Comparison of ENCODE assay signal across 27 cellular contexts in the genomic region with DNA sequence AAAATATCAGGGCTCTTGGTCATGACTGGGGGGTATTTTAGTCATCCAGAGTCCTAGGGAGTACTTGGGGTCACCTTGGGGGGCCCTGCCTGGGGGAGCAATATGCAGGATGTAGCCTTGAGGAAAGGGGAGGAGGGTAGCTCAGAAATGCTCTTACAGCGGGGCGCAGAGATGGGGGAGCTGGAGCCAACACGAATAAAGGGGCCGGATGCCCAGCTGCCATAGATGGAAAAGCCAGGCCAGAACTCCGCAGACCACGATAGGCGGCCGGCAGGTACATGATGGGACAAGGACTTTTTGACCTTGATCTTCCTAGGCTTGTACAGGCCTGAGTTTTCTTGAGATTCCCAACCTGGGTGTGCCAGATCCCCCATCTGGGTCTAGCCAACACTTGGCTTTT. TPM values are rescaled to one million over a fixed set of nuclear protein-coding genes. Genes with fewer than 3 reads are reported as not detected.
"Had no signal": no experiment of that assay in that cellular context is flagged by ENCODE, and none has a peak within 500 bp of the region (broad histone marks: within the 10 kb centered on the region; RNA-seq: fewer than 3 reads in every experiment).

No MANE protein-coding gene starts in this region.

- H3K9me3 ChIP-seq: lower lobe of right lung, neutrophil, right atrium auricular region, testis, thyroid gland, transverse colon had no signal

- H3K9ac ChIP-seq: parathyroid adenoma had no signal

- H3K4me2 ChIP-seq: hepatocyte, smooth muscle cell had no signal

- H3K27ac ChIP-seq: heart right ventricle, hepatocyte, lower lobe of right lung, neutrophil, parathyroid adenoma, right atrium auricular region, stomach, testis, thyroid gland, transverse colon, upper lobe of left lung had no signal

- H3K4me1 ChIP-seq: lower lobe of right lung, stomach, thyroid gland, transverse colon, upper lobe of left lung had no signal

- H3K36me3 ChIP-seq: heart right ventricle, lower lobe of right lung, neutrophil, right atrium auricular region, stomach, thyroid gland, transverse colon, upper lobe of left lung had no signal

- H3K27me3 ChIP-seq: right atrium auricular region, testis, thyroid gland, upper lobe of left lung had no signal

- DNase-seq: heart right ventricle; kidney glomerular epithelial cell; left cardiac atrium; lower lobe of right lung; mammary epithelial cell; mesenchymal stem cell; occipital lobe; stimulated activated CD4-positive, alpha-beta T cell treated with anti-CD3 and anti-CD28 coated beads, Interleukin-12 subunit alpha, Interleukin-12 subunit beta, amount 100 ng/mL, for 4 hours; stimulated activated CD4-positive, alpha-beta T cell treated with anti-CD3 and anti-CD28 coated beads, Interleukin-15, amount 100 ng/mL, for 24 hours; stimulated activated CD4-positive, alpha-beta T cell treated with anti-CD3 and anti-CD28 coated beads, Interleukin-2, amount 100 ng/mL, for 24 hours; stimulated activated CD4-positive, alpha-beta T cell treated with anti-CD3 and anti-CD28 coated beads, Interleukin-4, amount 100 ng/mL, for 1 hour; stimulated activated naive B cell treated with anti-CD40 and anti-IgM and Interleukin-4, amounts not matched to agents 10 μg/mL and 1 μg/mL and 100 μg/mL, for 72 hours; stimulated activated naive CD8-positive, alpha-beta T cell treated with anti-CD3 and anti-CD28 coated beads, Interleukin-15, Interleukin-2, amounts not matched to agents 100 U/mL and 50 U/mL, for 24 hours; stomach; testis; thyroid gland; transverse colon; upper lobe of left lung had no signal

- H2AFZ ChIP-seq: hepatocyte, parathyroid adenoma had no signal

- FAIRE-seq: urothelium cell line had no signal

- H3K79me2 ChIP-seq: hepatocyte, parathyroid adenoma had no signal

- H3K4me3 ChIP-seq: heart right ventricle, hepatocyte, lower lobe of right lung, right atrium auricular region, smooth muscle cell, stomach, testis, thyroid gland, transverse colon, upper lobe of left lung had no signal

RNA-seq across cellular contexts. Expression of a gene that starts 47.7 kb away (rescaled TPM):
- total RNA-seq: naive thymus-derived CD8-positive, alpha-beta T cell; progenitor cell of endocrine pancreas; renal cortical epithelial cell had no signal
- polyA plus RNA-seq: mammary epithelial cell; naive thymus-derived CD8-positive, alpha-beta T cell had no signal
